ENCODE assay signal across 31 cellular contexts in the genomic region with DNA sequence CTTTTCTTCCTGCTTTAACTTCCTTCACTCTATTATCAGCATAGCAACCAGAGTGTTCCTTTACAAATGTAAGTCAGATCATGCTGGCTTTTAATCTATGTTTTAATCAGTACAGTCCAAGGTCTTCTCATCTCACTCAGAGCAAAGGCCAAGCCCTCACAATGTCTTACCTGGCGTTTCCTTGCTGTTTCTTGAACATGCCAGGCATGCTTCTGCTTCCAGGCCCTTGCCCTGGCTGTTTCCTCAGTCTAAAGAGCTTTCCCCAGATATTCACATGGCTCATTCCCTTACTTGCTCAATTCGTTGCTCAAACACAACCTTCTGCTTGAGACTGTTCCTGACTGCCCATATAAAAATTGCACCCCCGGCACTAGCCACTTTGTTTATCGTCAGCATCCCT.
DNase-seq lines count a peak whose midpoint lies in the region; TF ChIP-seq lines count a peak whose summit lies in the region.
"Had no signal": no experiment of that assay in that cellular context is flagged by ENCODE, and none has a peak within 500 bp of the region (broad histone marks: within the 10 kb centered on the region; RNA-seq: fewer than 3 reads in every experiment).

No MANE protein-coding gene starts in this region.

- H3K4me2 ChIP-seq in parathyroid adenoma (ENCODE audit: low read length) (no peak overlapping the region), trophoblast cell (ENCODE audit: low read length) (no peak overlapping the region)
- H3K4me2 ChIP-seq: A549; BLaER1; BLaER1 treated with 17β-estradiol and CSF1 and Interleukin-3, amounts not matched to agents 10 nM and 100 nM had no signal

- no peak overlapping the region for H2BK5ac ChIP-seq in trophoblast cell (ENCODE audit: low read depth, low read length, poor library complexity)

- no peak overlapping the region for H4K8ac ChIP-seq in trophoblast cell (ENCODE audit: low read depth, low read length)

- no peak overlapping the region for H2BK120ac ChIP-seq in trophoblast cell (ENCODE audit: insufficient read depth, low read length, poor library complexity)

- H4K91ac ChIP-seq in trophoblast cell (ENCODE audit: low read depth, low read length), result no peak overlapping the region

- DNase-seq in trophoblast cell (peak; percentile 65 to 81), lower leg skin (ENCODE audit: low spot score in 2 of 2) (no peak)
- no peak for DNase-seq in activated CD4-positive, alpha-beta T cell treated with anti-CD3 and anti-CD28 coated beads, Interleukin-2, amount 10 ng/mL, durations not matched to agents 7 days and 5 days
- DNase-seq: 8988T; ACHN; AML-193; BE2C; C1 segment of cervical spinal cord; Caco-2; Calu3; CD4-positive, alpha-beta memory T cell; CD4-positive, alpha-beta T cell; CD4-positive, CD25-positive, alpha-beta regulatory T cell; CD8-positive, alpha-beta memory T cell; CD8-positive, alpha-beta T cell; COR-L47; DMS 273 treated with DMSO at 0.1 percent for 48 hours; DMS153; DMS53; DMS79; DMS79 treated with DMSO at 0.1 percent for 48 hours; DND-41; EL had no signal

- H3K9me3 ChIP-seq in parathyroid adenoma (ENCODE audit: control insufficient read depth, low read length) (no peaks in the 10 kb centered on the region), trophoblast cell (ENCODE audit: insufficient read depth, low read depth, low read length) (no peaks in the 10 kb centered on the region)
- H3K9me3 ChIP-seq: A549, BE2C had no signal

- H3K27me3 Mint-ChIP-seq in activated CD4-positive, alpha-beta T cell treated with anti-CD3 and anti-CD28 coated beads, Interleukin-2, amount 10 ng/mL, durations not matched to agents 7 days and 5 days, result no peaks in the 10 kb centered on the region
- H3K27me3 Mint-ChIP-seq: CD4-positive, alpha-beta memory T cell; CD4-positive, alpha-beta T cell had no signal

- intact Hi-C loops in lower leg skin (cut with DNase I; ENCODE audit: low total_unique reads), result no loop called here

- H4K12ac ChIP-seq in trophoblast cell (ENCODE audit: low read depth, low read length), result no peak overlapping the region

- no peak for TF ChIP-seq POLR2A in lower leg skin (IDR thresholded peaks at IDR 0.05)

- H3K14ac ChIP-seq in trophoblast cell (ENCODE audit: low read length), result no peak overlapping the region

- H3K79me1 ChIP-seq in trophoblast cell (ENCODE audit: low read length), result no peaks in the 10 kb centered on the region

- peak overlapping the region; percentile 54 for H2AFZ ChIP-seq in parathyroid adenoma
- no peak overlapping the region for H2AFZ ChIP-seq in trophoblast cell (ENCODE audit: insufficient read depth, low read length, poor library complexity)

- H3K9ac ChIP-seq in parathyroid adenoma (no peak overlapping the region), trophoblast cell (ENCODE audit: low read length) (no peak overlapping the region)
- H3K9ac ChIP-seq: BLaER1; BLaER1 treated with 17β-estradiol and CSF1 and Interleukin-3, amounts not matched to agents 10 nM and 100 nM had no signal

- H3K9me3 Mint-ChIP-seq in activated CD4-positive, alpha-beta T cell treated with anti-CD3 and anti-CD28 coated beads, Interleukin-2, amount 10 ng/mL, durations not matched to agents 7 days and 5 days, result peaks cover 6% of the 10 kb centered on the region

- no peaks in the 10 kb centered on the region for H3K79me2 ChIP-seq in parathyroid adenoma
- no peaks in the 10 kb centered on the region for H3K79me2 ChIP-seq in trophoblast cell (ENCODE audit: control insufficient read depth, insufficient read depth, low read length, poor library complexity)

- H3K36me3 Mint-ChIP-seq in activated CD4-positive, alpha-beta T cell treated with anti-CD3 and anti-CD28 coated beads, Interleukin-2, amount 10 ng/mL, durations not matched to agents 7 days and 5 days (ENCODE audit: low read depth), result no peaks in the 10 kb centered on the region
- H3K36me3 Mint-ChIP-seq: CD14-positive monocyte; CD4-positive, CD25-positive, alpha-beta regulatory T cell had no signal

- H3K4me1 ChIP-seq in parathyroid adenoma (peaks cover 10% of the 10 kb centered on the region), trophoblast cell (ENCODE audit: control insufficient read depth in 1 of 2, insufficient read depth in 2 of 2, low read length in 2 of 2) (no peaks in the 10 kb centered on the region)
- H3K4me1 ChIP-seq: A549, BE2C, BLaER1, Caco-2 had no signal

- no peak overlapping the region for H3K4ac ChIP-seq in trophoblast cell (ENCODE audit: low read depth, low read length)

- POLR2A ChIA-PET in activated CD4-positive, alpha-beta T cell treated with anti-CD3 and anti-CD28 coated beads, Interleukin-2, amount 10 ng/mL, durations not matched to agents 7 days and 5 days (lab: Charles Lee), result no interaction called here

- H3K36me3 ChIP-seq in parathyroid adenoma (ENCODE audit: control insufficient read depth, insufficient read depth, low read length) (no peaks in the 10 kb centered on the region), trophoblast cell (ENCODE audit: control insufficient read depth in 1 of 2, insufficient read depth in 2 of 2, low read length in 2 of 2) (no peaks in the 10 kb centered on the region)
- H3K36me3 ChIP-seq: BE2C; BLaER1; BLaER1 treated with 17β-estradiol and CSF1 and Interleukin-3, amounts not matched to agents 10 nM and 100 nM had no signal

- H3K23ac ChIP-seq in trophoblast cell (ENCODE audit: low read length), result no peak overlapping the region

- no peak for TF ChIP-seq CTCF in parathyroid adenoma (IDR thresholded peaks at IDR 0.05)
- TF ChIP-seq CTCF in lower leg skin (IDR thresholded peaks at IDR 0.05), result no peak

- no peak overlapping the region for H2BK12ac ChIP-seq in trophoblast cell (ENCODE audit: low read length)

- no peak overlapping the region for H2AK5ac ChIP-seq in trophoblast cell (ENCODE audit: low read length)

- H3K18ac ChIP-seq in trophoblast cell (ENCODE audit: low read length), result no peak overlapping the region

- no peak overlapping the region for H3K27ac Mint-ChIP-seq in activated CD4-positive, alpha-beta T cell treated with anti-CD3 and anti-CD28 coated beads, Interleukin-2, amount 10 ng/mL, durations not matched to agents 7 days and 5 days
- H3K27ac Mint-ChIP-seq: B cell; CD14-positive monocyte; CD4-positive, alpha-beta T cell; CD4-positive, CD25-positive, alpha-beta regulatory T cell; CD8-positive, alpha-beta T cell had no signal

- H3K27me3 ChIP-seq in parathyroid adenoma (ENCODE audit: control insufficient read depth, insufficient read depth, low read length) (no peaks in the 10 kb centered on the region), trophoblast cell (ENCODE audit: insufficient read depth, low read length) (no peaks in the 10 kb centered on the region)
- H3K27me3 ChIP-seq: BE2C; BLaER1; BLaER1 treated with 17β-estradiol and CSF1 and Interleukin-3, amounts not matched to agents 10 nM and 100 nM had no signal

- H3K4me1 Mint-ChIP-seq in activated CD4-positive, alpha-beta T cell treated with anti-CD3 and anti-CD28 coated beads, Interleukin-2, amount 10 ng/mL, durations not matched to agents 7 days and 5 days, result no peaks in the 10 kb centered on the region
- H3K4me1 Mint-ChIP-seq: B cell, CD14-positive monocyte had no signal

- WGBS in trophoblast cell (ENCODE audit: extremely low coverage, insufficient coverage, insufficient read length), result no CpG with 5 or more reads among the region's 4 CpGs
- WGBS in lower leg skin, 2 donors, result 65% methylated on average over 4 of the region's 4 CpGs

- H3K27ac ChIP-seq in parathyroid adenoma (peak overlapping the region; percentile 82), trophoblast cell (ENCODE audit: low read depth, low read length) (no peak overlapping the region)
- H3K27ac ChIP-seq: 22Rv1; A549; BLaER1; BLaER1 treated with 17β-estradiol and CSF1 and Interleukin-3, amounts not matched to agents 10 nM and 100 nM; C4-2B had no signal

- H3K4me3 ChIP-seq in parathyroid adenoma (ENCODE audit: low read depth, low read length) (no peak overlapping the region), trophoblast cell (ENCODE audit: low read depth, low read length) (no peak overlapping the region), lower leg skin (ENCODE audit: low read depth, poor library complexity, severe bottlenecking) (no peak overlapping the region)
- H3K4me3 ChIP-seq: A549; BLaER1; BLaER1 treated with 17β-estradiol and CSF1 and Interleukin-3, amounts not matched to agents 10 nM and 100 nM had no signal

- H3K4me3 Mint-ChIP-seq in activated CD4-positive, alpha-beta T cell treated with anti-CD3 and anti-CD28 coated beads, Interleukin-2, amount 10 ng/mL, durations not matched to agents 7 days and 5 days, result no peak overlapping the region
- H3K4me3 Mint-ChIP-seq: B cell; CD14-positive monocyte; CD4-positive, alpha-beta memory T cell; CD4-positive, alpha-beta T cell; CD4-positive, CD25-positive, alpha-beta regulatory T cell; CD8-positive, alpha-beta memory T cell; CD8-positive, alpha-beta T cell had no signal

- CTCF ChIA-PET in activated CD4-positive, alpha-beta T cell treated with anti-CD3 and anti-CD28 coated beads, Interleukin-2, amount 10 ng/mL, durations not matched to agents 7 days and 5 days (lab: Charles Lee), result no interaction called here

Comparison
In these comparisons a context has a peak if more than half of its experiments do, and no peak if none do; other contexts are left out.
1. DNase-seq: peak in trophoblast cell (2 of 2); none in activated CD4-positive, alpha-beta T cell treated with anti-CD3 and anti-CD28 coated beads, Interleukin-2, amount 10 ng/mL, durations not matched to agents 7 days and 5 days (single experiment) and lower leg skin (0 of 2).